Comparison of ENCODE assay signal across 16 cellular contexts in genomic region chr3:171189394-171189793, GRCh38.
DNase-seq lines count a peak whose midpoint lies in the region; ATAC-seq, FAIRE-seq and TF ChIP-seq lines count a peak whose summit lies in the region.
"Had no signal": no experiment of that assay in that cellular context is flagged by ENCODE, and none has a peak within 500 bp of the region (broad histone marks: within the 10 kb centered on the region; RNA-seq: fewer than 3 reads in every experiment).

No MANE protein-coding gene starts in this region.

- H3K4me3 Mint-ChIP-seq in CD4-positive, CD25-positive, alpha-beta regulatory T cell = no peak overlapping the region
- no peak overlapping the region for H3K4me3 Mint-ChIP-seq in T-helper 17 cell
- H3K4me3 Mint-ChIP-seq: nephron had no signal

- H3K36me3 ChIP-seq in CD4-positive, CD25-positive, alpha-beta regulatory T cell (ENCODE audit: control insufficient read depth, insufficient read depth, low read length) = peaks cover 11% of the 10 kb centered on the region

- peak in 1 of 3 donors; percentile 32 for DNase-seq in CD4-positive, CD25-positive, alpha-beta regulatory T cell
- DNase-seq in ecto neural progenitor cell (ENCODE audit: low spot score) = no peak
- no peak for DNase-seq in globus pallidus (ENCODE audit: low spot score)
- DNase-seq in T-helper 17 cell = no peak
- DNase-seq in GM12891 (ENCODE audit: insufficient read length, low spot score) = no peak
- DNase-seq: AML-193; anterior cingulate cortex; dermis blood vessel endothelial cell; NCI-H187; NCI-H526; stimulated activated CD4-positive, alpha-beta T cell treated with anti-CD3 and anti-CD28 coated beads, Interleukin-4, amount 100 ng/mL, for 1 hour; stimulated activated naive CD4-positive, alpha-beta T cell had no signal

- no peak overlapping the region for H3K27ac ChIP-seq in CD4-positive, CD25-positive, alpha-beta regulatory T cell (ENCODE audit: insufficient read depth, low read length, poor library complexity, severe bottlenecking)

- ATAC-seq in CD4-positive, CD25-positive, alpha-beta regulatory T cell (ENCODE audit: low read depth in 2 of 2) = no peak
- ATAC-seq in GM18498 (IDR thresholded peaks at IDR 0.05; ENCODE audit: unreplicated experiment) (peak; percentile 53), GM21529 (IDR thresholded peaks at IDR 0.05; ENCODE audit: unreplicated experiment) (peak; percentile 56), HG03439 (IDR thresholded peaks at IDR 0.05; ENCODE audit: unreplicated experiment) (peak; percentile 56), T-helper 17 cell (no peak)

- no peaks in the 10 kb centered on the region for H3K9me3 ChIP-seq in CD4-positive, CD25-positive, alpha-beta regulatory T cell (ENCODE audit: control insufficient read depth in 2 of 2, low read length in 2 of 2)
- H3K9me3 ChIP-seq in T-helper 17 cell (ENCODE audit: control insufficient read depth, low read length, poor library complexity, severe bottlenecking) = no peaks in the 10 kb centered on the region

- peaks cover 43% of the 10 kb centered on the region for H3K36me3 Mint-ChIP-seq in CD4-positive, CD25-positive, alpha-beta regulatory T cell
- H3K36me3 Mint-ChIP-seq in T-helper 17 cell (ENCODE audit: low read depth) = peaks cover 10% of the 10 kb centered on the region

- H3K27me3 Mint-ChIP-seq in CD4-positive, CD25-positive, alpha-beta regulatory T cell = no peaks in the 10 kb centered on the region
- no peaks in the 10 kb centered on the region for H3K27me3 Mint-ChIP-seq in T-helper 17 cell

- peaks cover 10% of the 10 kb centered on the region for H3K4me1 ChIP-seq in CD4-positive, CD25-positive, alpha-beta regulatory T cell (ENCODE audit: control insufficient read depth, insufficient read depth, low read length, poor library complexity, severe bottlenecking)

- peaks cover 40 to 60% (median 48%) of the 10 kb centered on the region in 4 donors for H3K4me1 Mint-ChIP-seq in CD4-positive, CD25-positive, alpha-beta regulatory T cell
- H3K4me1 Mint-ChIP-seq in T-helper 17 cell = peaks cover 25% of the 10 kb centered on the region

- no peak for FAIRE-seq in GM12891 (lab: Jason Lieb, UNC)

- H3K27me3 ChIP-seq in CD4-positive, CD25-positive, alpha-beta regulatory T cell (ENCODE audit: control insufficient read depth, insufficient read depth, low read length) = no peaks in the 10 kb centered on the region

- TF ChIP-seq POLR2A in GM12891 (IDR thresholded peaks at IDR 0.05; ENCODE audit: low read depth, low read length) = no peak

- no peak overlapping the region for H3K4me3 ChIP-seq in CD4-positive, CD25-positive, alpha-beta regulatory T cell (ENCODE audit: low read depth, low read length)

- H3K9me3 Mint-ChIP-seq in CD4-positive, CD25-positive, alpha-beta regulatory T cell = no peaks in the 10 kb centered on the region
- H3K9me3 Mint-ChIP-seq: nephron had no signal

- H3K27ac Mint-ChIP-seq in CD4-positive, CD25-positive, alpha-beta regulatory T cell = peak overlapping the region in 2 of 3 donors; percentile 34 to 59
- H3K27ac Mint-ChIP-seq in T-helper 17 cell = no peak overlapping the region
- H3K27ac Mint-ChIP-seq: nephron had no signal

TF ChIP-seq in GM12891, 5 proteins besides CTCF, POLR2A, EP300 and RAD21:
- TF ChIP-seq POU2F2 (IDR thresholded peaks at IDR 0.05; ENCODE audit: low read depth, low read length) (no peak), POLR2AphosphoS5 (IDR thresholded peaks at IDR 0.05; ENCODE audit: low read depth, low read length) (no peak), SPI1 (IDR thresholded peaks at IDR 0.05; ENCODE audit: low read depth, low read length) (no peak), PAX5 (IDR thresholded peaks at IDR 0.05; ENCODE audit: insufficient read depth, low read length, severe bottlenecking) (no peak), TAF1 (IDR thresholded peaks at IDR 0.05; ENCODE audit: low read depth, low read length) (no peak)

Comparison
In these comparisons a context has a peak if more than half of its experiments do, and no peak if none do; other contexts are left out.
1. ATAC-seq: peak in GM18498 (single experiment), GM21529 (single experiment) and HG03439 (single experiment); none in CD4-positive, CD25-positive, alpha-beta regulatory T cell (0 of 2) and T-helper 17 cell (single experiment).